16 cellular contexts compared by ENCODE assay signal in genomic region chr14:93186961-93187360, GRCh38. TPM values are rescaled to one million over a fixed set of nuclear protein-coding genes. Genes with fewer than 3 reads are reported as not detected.
A peak's percentile ranks its signal among the peaks of the same experiment; 100 is the strongest.
DNase-seq lines count a peak whose midpoint lies in the region; ATAC-seq, FAIRE-seq and TF ChIP-seq lines count a peak whose summit lies in the region.
"Had no signal": no experiment of that assay in that cellular context is flagged by ENCODE, and none has a peak within 500 bp of the region (broad histone marks: within the 10 kb centered on the region; RNA-seq: fewer than 3 reads in every experiment).

No MANE protein-coding gene starts in this region.

- H3K36me3 Mint-ChIP-seq in activated naive CD8-positive, alpha-beta T cell treated with anti-CD3 and anti-CD28 coated beads, Interleukin-2, amount 50 U/mL, for 24 hours (ENCODE audit: low read depth), result peaks cover 28% of the 10 kb centered on the region
- peaks cover 20% of the 10 kb centered on the region for H3K36me3 Mint-ChIP-seq in activated naive CD8-positive, alpha-beta T cell treated with anti-CD3 and anti-CD28 coated beads for 36 hours
- H3K36me3 Mint-ChIP-seq in neural progenitor cell, result peaks cover 8% of the 10 kb centered on the region

- H3K4me2 ChIP-seq in Karpas-422 (ENCODE audit: low read depth, low read length, poor library complexity, severe bottlenecking) (peak overlapping the region; percentile 96), neural progenitor cell (no peak overlapping the region)

- TF ChIP-seq CTCF in bronchial epithelial cell (IDR thresholded peaks at IDR 0.05; ENCODE audit: insufficient read depth, low read length, severe bottlenecking), result no peak
- TF ChIP-seq CTCF in neural progenitor cell (IDR thresholded peaks at IDR 0.05), result no peak

- H3K27me3 ChIP-seq in Karpas-422 (ENCODE audit: low read length) (no peaks in the 10 kb centered on the region), bronchial epithelial cell (ENCODE audit: control insufficient read depth, insufficient read depth, low read length) (no peaks in the 10 kb centered on the region), neural progenitor cell (no peaks in the 10 kb centered on the region)

- H3K9me3 Mint-ChIP-seq in activated naive CD8-positive, alpha-beta T cell treated with anti-CD3 and anti-CD28 coated beads, Interleukin-2, amount 50 U/mL, for 24 hours, result no peaks in the 10 kb centered on the region
- no peaks in the 10 kb centered on the region for H3K9me3 Mint-ChIP-seq in activated naive CD8-positive, alpha-beta T cell treated with anti-CD3 and anti-CD28 coated beads for 36 hours
- H3K9me3 Mint-ChIP-seq in neural progenitor cell, result no peaks in the 10 kb centered on the region

- no peak for FAIRE-seq in bronchial epithelial cell (lab: Jason Lieb, UNC)
- FAIRE-seq: GM18507, HTR-8/SVneo had no signal

- peaks cover 24% of the 10 kb centered on the region for H4K20me1 ChIP-seq in Karpas-422 (ENCODE audit: insufficient read depth, low read depth, low read length)
- peaks cover 27% of the 10 kb centered on the region for H4K20me1 ChIP-seq in neural progenitor cell (ENCODE audit: low read depth)

- H3K4me1 ChIP-seq in Karpas-422 (ENCODE audit: low read length) (peaks cover 28% of the 10 kb centered on the region), neural progenitor cell (peaks cover 6% of the 10 kb centered on the region)

- DNase-seq in activated naive CD8-positive, alpha-beta T cell treated with anti-CD3 and anti-CD28 coated beads, Interleukin-2, amount 50 U/mL, for 24 hours, result no peak
- DNase-seq in activated naive CD8-positive, alpha-beta T cell treated with anti-CD3 and anti-CD28 coated beads for 36 hours, result no peak
- DNase-seq in Karpas-422, result no peak
- peak; percentile 68 for DNase-seq in bronchial epithelial cell (ENCODE audit: low read depth)
- no peak for DNase-seq in neural progenitor cell (ENCODE audit: low spot score)
- DNase-seq in stimulated activated naive CD4-positive, alpha-beta T cell treated with Interleukin-2 at 50 U/mL for 16 hours (lab: John Stamatoyannopoulos, UW), result no peak
- DNase-seq: DMS53, NCI-H1048, NCI-H226, NCI-H526 treated with DMSO at 0.1 percent for 48 hours had no signal

- H3K9ac ChIP-seq in Karpas-422 (ENCODE audit: low read length) (no peak overlapping the region), neural progenitor cell (no peak overlapping the region)

- no peaks in the 10 kb centered on the region for H3K9me2 ChIP-seq in Karpas-422 (replicated peaks; ENCODE audit: insufficient read depth, low read length)

- peaks cover 39% of the 10 kb centered on the region; the same call in 1 of the 2 replicates for H3K36me3 ChIP-seq in Karpas-422 (ENCODE audit: insufficient read depth, low read length)
- H3K36me3 ChIP-seq in bronchial epithelial cell (ENCODE audit: control insufficient read depth, insufficient read depth, low read length), result peaks cover 4% of the 10 kb centered on the region
- H3K36me3 ChIP-seq in neural progenitor cell, result peaks cover 11% of the 10 kb centered on the region

- H3K9me3 ChIP-seq in Karpas-422 (ENCODE audit: low read length) (no peaks in the 10 kb centered on the region), neural progenitor cell (ENCODE audit: low read depth) (no peaks in the 10 kb centered on the region)

- H3K27me3 Mint-ChIP-seq in activated naive CD8-positive, alpha-beta T cell treated with anti-CD3 and anti-CD28 coated beads, Interleukin-2, amount 50 U/mL, for 24 hours, result no peaks in the 10 kb centered on the region
- no peaks in the 10 kb centered on the region for H3K27me3 Mint-ChIP-seq in activated naive CD8-positive, alpha-beta T cell treated with anti-CD3 and anti-CD28 coated beads for 36 hours
- peaks cover 2% of the 10 kb centered on the region for H3K27me3 Mint-ChIP-seq in neural progenitor cell (ENCODE audit: insufficient read depth, low read depth)

- H3K27ac ChIP-seq in Karpas-422 (ENCODE audit: low read length) (no peak overlapping the region), neural progenitor cell (no peak overlapping the region)

- ATAC-seq in activated naive CD8-positive, alpha-beta T cell treated with anti-CD3 and anti-CD28 coated beads, Interleukin-2, amount 50 U/mL, for 24 hours, result no peak
- ATAC-seq in GM19397 (IDR thresholded peaks at IDR 0.05; ENCODE audit: unreplicated experiment) (no peak), HG02885 (IDR thresholded peaks at IDR 0.05; ENCODE audit: poor library complexity, unreplicated experiment) (no peak)
- ATAC-seq: GM12878, HCT116 had no signal

- H2AFZ ChIP-seq in Karpas-422 (ENCODE audit: low read length) (no peak overlapping the region), neural progenitor cell (replicated peaks) (no peak overlapping the region)

- H3K4me1 Mint-ChIP-seq in activated naive CD8-positive, alpha-beta T cell treated with anti-CD3 and anti-CD28 coated beads, Interleukin-2, amount 50 U/mL, for 24 hours, result peaks cover 38% of the 10 kb centered on the region
- H3K4me1 Mint-ChIP-seq in activated naive CD8-positive, alpha-beta T cell treated with anti-CD3 and anti-CD28 coated beads for 36 hours, result peaks cover 38% of the 10 kb centered on the region
- H3K4me1 Mint-ChIP-seq in neural progenitor cell, result peaks cover 20% of the 10 kb centered on the region

- no peak overlapping the region for H3K4me3 Mint-ChIP-seq in activated naive CD8-positive, alpha-beta T cell treated with anti-CD3 and anti-CD28 coated beads, Interleukin-2, amount 50 U/mL, for 24 hours
- H3K4me3 Mint-ChIP-seq in activated naive CD8-positive, alpha-beta T cell treated with anti-CD3 and anti-CD28 coated beads for 36 hours, result no peak overlapping the region
- H3K4me3 Mint-ChIP-seq in neural progenitor cell, result peak overlapping the region; percentile 52

- H3K27ac Mint-ChIP-seq in activated naive CD8-positive, alpha-beta T cell treated with anti-CD3 and anti-CD28 coated beads, Interleukin-2, amount 50 U/mL, for 24 hours, result peak overlapping the region; percentile 65
- H3K27ac Mint-ChIP-seq in activated naive CD8-positive, alpha-beta T cell treated with anti-CD3 and anti-CD28 coated beads for 36 hours, result no peak overlapping the region
- H3K27ac Mint-ChIP-seq in neural progenitor cell, result no peak overlapping the region

- H3K79me2 ChIP-seq in Karpas-422 (ENCODE audit: low read length), result peaks cover 80% of the 10 kb centered on the region
- H3K79me2 ChIP-seq in neural progenitor cell (ENCODE audit: low read depth), result peaks cover 30% of the 10 kb centered on the region

- H3K4me3 ChIP-seq in Karpas-422 (ENCODE audit: low read length), result peak overlapping the region; percentile 98; the same call in 1 of the 2 replicates
- no peak overlapping the region for H3K4me3 ChIP-seq in bronchial epithelial cell (ENCODE audit: low read depth, low read length)
- no peak overlapping the region for H3K4me3 ChIP-seq in neural progenitor cell

- peaks cover 20% of the 10 kb centered on the region for H3F3A ChIP-seq in neural progenitor cell (ENCODE audit: low read depth)

RNA-seq across cellular contexts. Expression of gene LYSET, which starts 1.8 kb away (rescaled TPM):
- total RNA-seq in activated naive CD8-positive, alpha-beta T cell treated with anti-CD3 and anti-CD28 coated beads for 36 hours, result 10 to 100 TPM; 14.3 to 14.5 TPM
- 21.1 and 35.7 TPM in 2 replicates for total RNA-seq in Karpas-422 (2014; rRNA removed; shearing (Covaris generic); ENCODE audit: low replicate concordance)
- 11.3 and 14.7 TPM in 2 replicates for total RNA-seq in bronchial epithelial cell
- total RNA-seq in neural progenitor cell (ENCODE audit: low replicate concordance), result 16.1 and 17.2 TPM in 2 replicates

RNA-seq across cellular contexts. Expression of gene MOAP1, which starts 2.3 kb away (rescaled TPM):
- total RNA-seq in activated naive CD8-positive, alpha-beta T cell treated with anti-CD3 and anti-CD28 coated beads for 36 hours, result 10 to 100 TPM; 16.6 to 16.7 TPM
- total RNA-seq in Karpas-422 (2014; rRNA removed; shearing (Covaris generic); ENCODE audit: low replicate concordance), result 50.8 and 79.2 TPM in 2 replicates
- total RNA-seq in bronchial epithelial cell (15.8 and 17.2 TPM in 2 replicates), neural progenitor cell (ENCODE audit: low replicate concordance) (26.9 and 34.6 TPM in 2 replicates)

RNA-seq across cellular contexts. Expression of gene GON7, which starts 19.9 kb away (rescaled TPM):
- total RNA-seq in activated naive CD8-positive, alpha-beta T cell treated with anti-CD3 and anti-CD28 coated beads for 36 hours, result 10 to 100 TPM; 20.3 to 21.3 TPM
- 40.6 and 60.3 TPM in 2 replicates for total RNA-seq in Karpas-422 (2014; rRNA removed; shearing (Covaris generic); ENCODE audit: low replicate concordance)
- 11.6 and 14.5 TPM in 2 replicates for total RNA-seq in bronchial epithelial cell
- 11.2 and 24.6 TPM in 2 replicates for total RNA-seq in neural progenitor cell (ENCODE audit: low replicate concordance)

RNA-seq across cellular contexts. Expression of gene UBR7, which starts 20.1 kb away (rescaled TPM):
- 10 to 100 TPM; 41.3 to 41.6 TPM for total RNA-seq in activated naive CD8-positive, alpha-beta T cell treated with anti-CD3 and anti-CD28 coated beads for 36 hours
- 41.0 and 74.8 TPM in 2 replicates for total RNA-seq in Karpas-422 (2014; rRNA removed; shearing (Covaris generic); ENCODE audit: low replicate concordance)
- total RNA-seq in bronchial epithelial cell, result 7.9 and 20.7 TPM in 2 replicates
- 47.6 and 55.7 TPM in 2 replicates for total RNA-seq in neural progenitor cell (ENCODE audit: low replicate concordance)
